22 cellular contexts compared by ENCODE assay signal in genomic region chr12:80576641-80577418, GRCh38.
"Had no signal": no experiment of that assay in that cellular context is flagged by ENCODE, and none has a peak within 500 bp of the region (broad histone marks: within the 10 kb centered on the region; RNA-seq: fewer than 3 reads in every experiment).

No MANE protein-coding gene starts in this region.

- ATAC-seq: left lobe of liver; natural killer cell treated with Interleukin-12 subunit alpha and Interleukin-12 subunit beta and Interleukin-15 and Interleukin-18, amount 100 ng/mL, for 72 hours; sciatic nerve; stimulated activated memory B cell treated with anti-CD40 and anti-IgM and Interleukin-4, amounts not matched to agents 10 μg/mL and 1 μg/mL and 100 μg/mL, for 72 hours; stimulated activated naive CD8-positive, alpha-beta T cell treated with anti-CD3 and anti-CD28 coated beads, Interleukin-15, Interleukin-2, amounts not matched to agents 100 U/mL and 50 U/mL, for 24 hours had no signal

- H3K27ac ChIP-seq: coronary artery, esophagus squamous epithelium, neutrophil, prostate gland, right atrium auricular region, testis, tibial artery had no signal

- H3K27me3 ChIP-seq: esophagus squamous epithelium, neutrophil, right atrium auricular region, testis, tibial artery had no signal

- H3K36me3 ChIP-seq: esophagus squamous epithelium, neutrophil, prostate gland, right atrium auricular region, tibial artery had no signal

- H3K4me1 ChIP-seq: esophagus squamous epithelium, prostate gland, right atrium auricular region, testis, tibial artery had no signal

- H3K4me3 ChIP-seq: coronary artery, esophagus squamous epithelium, lung, prostate gland, right atrium auricular region, testis, tibial artery had no signal

- H3K9me3 ChIP-seq: esophagus squamous epithelium, neutrophil, prostate gland, right atrium auricular region, testis, tibial artery had no signal

- DNase-seq: dermis blood vessel endothelial cell; effector memory CD4-positive, alpha-beta T cell; erythroblast; esophagus squamous epithelium; hypothalamus; immature natural killer cell; kidney; naive B cell; stimulated activated CD4-positive, alpha-beta T cell treated with anti-CD3 and anti-CD28 coated beads, Interleukin-4, amount 100 ng/mL, for 4 hours; stimulated activated naive CD8-positive, alpha-beta T cell treated with anti-CD3 and anti-CD28 coated beads, Interleukin-15, Interleukin-2, amounts not matched to agents 100 U/mL and 50 U/mL, for 24 hours; substantia nigra; testis; tibial artery had no signal
